Comparison of ENCODE assay signal across 4 cellular contexts in genomic region chr7:151981223-151981622, GRCh38. TPM values are rescaled to one million over a fixed set of nuclear protein-coding genes. Genes with fewer than 3 reads are reported as not detected.
"Had no signal": no experiment of that assay in that cellular context is flagged by ENCODE, and none has a peak within 500 bp of the region (broad histone marks: within the 10 kb centered on the region; RNA-seq: fewer than 3 reads in every experiment).

No MANE protein-coding gene starts in this region.

- ATAC-seq: GM12878 had no signal

- DNase-seq: GDM1, GF-D8 had no signal

- H3K4me3 ChIP-seq: GM12878 had no signal

RNA-seq across cellular contexts. Expression of gene GALNTL5, which starts 25.0 kb away (rescaled TPM):
- total RNA-seq: G401, GM12878 had no signal
